ENCODE assay signal across 11 cellular contexts in genomic region chr2:134021830-134022524, GRCh38.
DNase-seq lines count a peak whose midpoint lies in the region; ATAC-seq and TF ChIP-seq lines count a peak whose summit lies in the region.
"Had no signal": no experiment of that assay in that cellular context is flagged by ENCODE, and none has a peak within 500 bp of the region (broad histone marks: within the 10 kb centered on the region; RNA-seq: fewer than 3 reads in every experiment).

No MANE protein-coding gene starts in this region.

- intact Hi-C loops in CD4-positive, alpha-beta T cell (cut with DNase I, micrococcal nuclease): no loop called here

- no peaks in the 10 kb centered on the region for H3K4me1 ChIP-seq in smooth muscle cell (ENCODE audit: low read depth)
- H3K4me1 ChIP-seq: parathyroid adenoma had no signal

- ATAC-seq in GM18498 (IDR thresholded peaks at IDR 0.05; ENCODE audit: unreplicated experiment): peak; percentile 94
- peak; percentile 94 for ATAC-seq in GM19397 (IDR thresholded peaks at IDR 0.05; ENCODE audit: unreplicated experiment)
- peak; percentile 96 for ATAC-seq in HG02943 (IDR thresholded peaks at IDR 0.05; ENCODE audit: low read depth, unreplicated experiment)
- no peak for ATAC-seq in CD4-positive, alpha-beta T cell (ENCODE audit: poor library complexity)

- WGBS in smooth muscle cell (ENCODE audit: low lambda C conversion rate): 91% methylated on average over 5 of the region's 5 CpGs

- H3K36me3 Mint-ChIP-seq in CD4-positive, alpha-beta T cell (ENCODE audit: low read depth): no peaks in the 10 kb centered on the region

- H3K27me3 Mint-ChIP-seq in CD4-positive, alpha-beta T cell: peaks cover 19% of the 10 kb centered on the region

- no peak overlapping the region for H3K4me3 Mint-ChIP-seq in CD4-positive, alpha-beta T cell

- no peaks in the 10 kb centered on the region for H3F3A ChIP-seq in smooth muscle cell (ENCODE audit: low read depth)

- no peak for TF ChIP-seq CTCF in smooth muscle cell (IDR thresholded peaks at IDR 0.05; ENCODE audit: borderline replicate concordance, insufficient read depth, poor library complexity, severe bottlenecking)
- TF ChIP-seq CTCF in CD4-positive, alpha-beta T cell (IDR thresholded peaks at IDR 0.05): no peak

- no peaks in the 10 kb centered on the region for H3K27me3 ChIP-seq in smooth muscle cell (ENCODE audit: low read depth)
- H3K27me3 ChIP-seq in CD4-positive, alpha-beta T cell (ENCODE audit: control insufficient read depth, insufficient read depth, low read length): peaks cover 4% of the 10 kb centered on the region

- POLR2A ChIA-PET in CD4-positive, alpha-beta T cell (lab: Charles Lee): no interaction called here

- no peak overlapping the region for H3K27ac ChIP-seq in smooth muscle cell (ENCODE audit: low read depth)
- H3K27ac ChIP-seq in CD4-positive, alpha-beta T cell (ENCODE audit: low read depth, low read length): no peak overlapping the region
- H3K27ac ChIP-seq: parathyroid adenoma had no signal

- no peak overlapping the region for H2AFZ ChIP-seq in smooth muscle cell (ENCODE audit: low read depth)
- H2AFZ ChIP-seq: parathyroid adenoma had no signal

- H3K27ac Mint-ChIP-seq in CD4-positive, alpha-beta T cell: no peak overlapping the region

- H3K36me3 ChIP-seq in smooth muscle cell (ENCODE audit: low read depth): no peaks in the 10 kb centered on the region

- H3K4me2 ChIP-seq in smooth muscle cell: no peak overlapping the region

- no peak overlapping the region for H3K4me3 ChIP-seq in smooth muscle cell

- H3K9me3 ChIP-seq in smooth muscle cell (replicated peaks; ENCODE audit: low read depth): no peaks in the 10 kb centered on the region
- H3K9me3 ChIP-seq in CD4-positive, alpha-beta T cell (ENCODE audit: control insufficient read depth, low read length): no peaks in the 10 kb centered on the region

- CTCF ChIA-PET in CD4-positive, alpha-beta T cell (lab: Charles Lee): no interaction called here

- no peak overlapping the region for H3K9ac ChIP-seq in smooth muscle cell (ENCODE audit: low read depth)
- H3K9ac ChIP-seq: parathyroid adenoma had no signal

- DNase-seq in NAMALWA (ENCODE audit: low spot score) (peak; percentile 8), smooth muscle cell (lab: John Stamatoyannopoulos, UW; ENCODE audit: unreplicated experiment) (no peak), amniotic stem cell (lab: John Stamatoyannopoulos, UW) (no peak), NK-92 (lab: John Stamatoyannopoulos, UW; ENCODE audit: unreplicated experiment) (no peak)
- DNase-seq in CD4-positive, alpha-beta T cell: no peak
- DNase-seq: NCI-H2107, T-helper 1 cell had no signal

- H3K4me1 Mint-ChIP-seq in CD4-positive, alpha-beta T cell (ENCODE audit: low read depth): peaks cover 15% of the 10 kb centered on the region

- no peaks in the 10 kb centered on the region for H3K9me3 Mint-ChIP-seq in CD4-positive, alpha-beta T cell

- H3K79me2 ChIP-seq in smooth muscle cell (ENCODE audit: low read depth): no peaks in the 10 kb centered on the region
- H3K79me2 ChIP-seq: parathyroid adenoma had no signal

- no peaks in the 10 kb centered on the region for H4K20me1 ChIP-seq in smooth muscle cell (ENCODE audit: low read depth)
